ENCODE assay signal across 12 cellular contexts in genomic region chr9:36798350-36799065, GRCh38.
DNase-seq lines count a peak whose midpoint lies in the region; ATAC-seq, FAIRE-seq and TF ChIP-seq lines count a peak whose summit lies in the region.
"Had no signal": no experiment of that assay in that cellular context is flagged by ENCODE, and none has a peak within 500 bp of the region (broad histone marks: within the 10 kb centered on the region; RNA-seq: fewer than 3 reads in every experiment).

No MANE protein-coding gene starts in this region.

- no peak overlapping the region for H3K27ac ChIP-seq in 22Rv1
- H3K27ac ChIP-seq: testis had no signal

- no peak overlapping the region for H3K4me3 ChIP-seq in epithelial cell of proximal tubule (ENCODE audit: low read depth, low read length)
- H3K4me3 ChIP-seq: testis had no signal

- DNase-seq in GM12891 (ENCODE audit: insufficient read length, low spot score) = peak; percentile 41
- DNase-seq in NCI-H69 (lab: John Stamatoyannopoulos, UW) = peak; percentile 77
- DNase-seq in epithelial cell of proximal tubule (ENCODE audit: low read depth) = no peak
- DNase-seq in erythroblast (lab: John Stamatoyannopoulos, UW) = no peak
- no peak for DNase-seq in ecto neural progenitor cell (ENCODE audit: low spot score)
- DNase-seq: CD8-positive, alpha-beta T cell; central memory CD4-positive, alpha-beta T cell; Kasumi-1; testis had no signal

- peak; percentile 70 for TF ChIP-seq CTCF in 22Rv1 (IDR thresholded peaks at IDR 0.05)
- peak; percentile 22 for TF ChIP-seq CTCF in epithelial cell of proximal tubule (conservative IDR thresholded peaks at IDR 0.05; ENCODE audit: low read depth, low read length)

- ATAC-seq in GM18502 (IDR thresholded peaks at IDR 0.05; ENCODE audit: poor library complexity, unreplicated experiment) = no peak
- no peak for ATAC-seq in GM21526 (IDR thresholded peaks at IDR 0.05; ENCODE audit: low FRiP score, unreplicated experiment)
- ATAC-seq: CD8-positive, alpha-beta T cell had no signal

- peak; percentile 40 for FAIRE-seq in GM12891 (lab: Jason Lieb, UNC)

- TF ChIP-seq POLR2A in GM12891 (IDR thresholded peaks at IDR 0.05; ENCODE audit: low read depth, low read length) = no peak
- no peak for TF ChIP-seq POLR2A in erythroblast (IDR thresholded peaks at IDR 0.05; ENCODE audit: low read length)

TF ChIP-seq in GM12891, 5 proteins besides CTCF, POLR2A, EP300 and RAD21:
- TF ChIP-seq POLR2AphosphoS5 (IDR thresholded peaks at IDR 0.05; ENCODE audit: low read depth, low read length) (no peak), PAX5 (IDR thresholded peaks at IDR 0.05; ENCODE audit: insufficient read depth, low read length, severe bottlenecking) (no peak), POU2F2 (IDR thresholded peaks at IDR 0.05; ENCODE audit: low read depth, low read length) (no peak), TAF1 (IDR thresholded peaks at IDR 0.05; ENCODE audit: low read depth, low read length) (no peak), SPI1 (IDR thresholded peaks at IDR 0.05; ENCODE audit: low read depth, low read length) (no peak)
TF ChIP-seq in GM12891: peak in this region for 0.

Comparison
In these comparisons a context has a peak if more than half of its experiments do, and no peak if none do; other contexts are left out.
1. DNase-seq: peak in GM12891 (single experiment) and NCI-H69 (single experiment); none in epithelial cell of proximal tubule (single experiment), erythroblast (0 of 2) and ecto neural progenitor cell (single experiment).